Comparison of ENCODE assay signal across 8 cellular contexts in genomic region chr20:37179671-37180524, GRCh38. TPM values are rescaled to one million over a fixed set of nuclear protein-coding genes. Genes with fewer than 3 reads are reported as not detected.
DNase-seq lines count a peak whose midpoint lies in the region; ATAC-seq and TF ChIP-seq lines count a peak whose summit lies in the region.

No MANE protein-coding gene starts in this region.

- no peak for TF ChIP-seq CTCF in retinal pigment epithelial cell (conservative IDR thresholded peaks at IDR 0.05; ENCODE audit: low read depth, low read length)

- peak overlapping the region; percentile 95 for H3K4me3 Mint-ChIP-seq in activated CD4-positive, alpha-beta memory T cell treated with anti-CD3 and anti-CD28 coated beads for 36 hours

- POLR2A ChIA-PET in activated CD4-positive, alpha-beta memory T cell treated with anti-CD3 and anti-CD28 coated beads for 36 hours (lab: Charles Lee): interaction anchor here (1.2 to 1.7 kb wide), 7 partner anchors 9 to 347 kb away, joined by 3 to 24 read pairs (median 5); partner anchors contain the start of genes BLCAP, MANBAL and RBL1

- H3K27me3 Mint-ChIP-seq in activated CD4-positive, alpha-beta memory T cell treated with anti-CD3 and anti-CD28 coated beads for 36 hours: no peaks in the 10 kb centered on the region

- peaks cover 21% of the 10 kb centered on the region for H3K36me3 Mint-ChIP-seq in activated CD4-positive, alpha-beta memory T cell treated with anti-CD3 and anti-CD28 coated beads for 36 hours

- H3K27ac Mint-ChIP-seq in activated CD4-positive, alpha-beta memory T cell treated with anti-CD3 and anti-CD28 coated beads for 36 hours: peak overlapping the region; percentile 96

- DNase-seq in AML-193 (lab: John Stamatoyannopoulos, UW) (peak; percentile 17 to 34), foreskin melanocyte (peak; percentile 3), retinal pigment epithelial cell (ENCODE audit: low read depth) (no peak), NCI-H1694 (lab: John Stamatoyannopoulos, UW) (no peak), T-helper 9 cell (no peak), epidermal melanocyte (ENCODE audit: insufficient read length, low spot score) (no peak)
- peak; percentile 22 for DNase-seq in activated CD4-positive, alpha-beta memory T cell treated with anti-CD3 and anti-CD28 coated beads for 36 hours

- intact Hi-C loops in activated CD4-positive, alpha-beta memory T cell treated with anti-CD3 and anti-CD28 coated beads for 36 hours (cut with micrococcal nuclease): loop anchor here (10.0 kb wide), 1 partner anchor 165 kb away; no protein-coding TSS in a partner anchor

- H3K9me3 Mint-ChIP-seq in activated CD4-positive, alpha-beta memory T cell treated with anti-CD3 and anti-CD28 coated beads for 36 hours: no peaks in the 10 kb centered on the region

- CTCF ChIA-PET in activated CD4-positive, alpha-beta memory T cell treated with anti-CD3 and anti-CD28 coated beads for 36 hours (lab: Charles Lee): interaction anchor here (1.6 to 4.1 kb wide), 4 partner anchors 11 to 79 kb away, joined by 4 to 43 read pairs (median 20); no protein-coding TSS in a partner anchor

- peaks cover 40% of the 10 kb centered on the region for H3K4me1 Mint-ChIP-seq in activated CD4-positive, alpha-beta memory T cell treated with anti-CD3 and anti-CD28 coated beads for 36 hours (ENCODE audit: low read depth)

- H3K4me3 ChIP-seq in retinal pigment epithelial cell (ENCODE audit: low read length): peak overlapping the region; percentile 82

- peak; percentile 4 for ATAC-seq in HG03175 (IDR thresholded peaks at IDR 0.05; ENCODE audit: unreplicated experiment)

RNA-seq across cellular contexts. Expression of gene MROH8, which starts 0.6 kb away (rescaled TPM):
- total RNA-seq in activated CD4-positive, alpha-beta memory T cell treated with anti-CD3 and anti-CD28 coated beads for 36 hours: 1 to 10 TPM; 1.8 to 2.0 TPM

RNA-seq across cellular contexts. Expression of gene RPN2, which starts 0.8 kb away (rescaled TPM):
- 100 to 1,000 TPM; 123 to 125 TPM for total RNA-seq in activated CD4-positive, alpha-beta memory T cell treated with anti-CD3 and anti-CD28 coated beads for 36 hours

Comparison
In these comparisons a context has a peak if more than half of its experiments do, and no peak if none do; other contexts are left out.
1. DNase-seq: peak in AML-193 (2 of 2), activated CD4-positive, alpha-beta memory T cell treated with anti-CD3 and anti-CD28 coated beads for 36 hours (single experiment) and foreskin melanocyte (single experiment); none in retinal pigment epithelial cell (single experiment), NCI-H1694 (single experiment), T-helper 9 cell (single experiment) and epidermal melanocyte (single experiment).